Comparison of ENCODE assay signal across 14 cellular contexts in the genomic region with DNA sequence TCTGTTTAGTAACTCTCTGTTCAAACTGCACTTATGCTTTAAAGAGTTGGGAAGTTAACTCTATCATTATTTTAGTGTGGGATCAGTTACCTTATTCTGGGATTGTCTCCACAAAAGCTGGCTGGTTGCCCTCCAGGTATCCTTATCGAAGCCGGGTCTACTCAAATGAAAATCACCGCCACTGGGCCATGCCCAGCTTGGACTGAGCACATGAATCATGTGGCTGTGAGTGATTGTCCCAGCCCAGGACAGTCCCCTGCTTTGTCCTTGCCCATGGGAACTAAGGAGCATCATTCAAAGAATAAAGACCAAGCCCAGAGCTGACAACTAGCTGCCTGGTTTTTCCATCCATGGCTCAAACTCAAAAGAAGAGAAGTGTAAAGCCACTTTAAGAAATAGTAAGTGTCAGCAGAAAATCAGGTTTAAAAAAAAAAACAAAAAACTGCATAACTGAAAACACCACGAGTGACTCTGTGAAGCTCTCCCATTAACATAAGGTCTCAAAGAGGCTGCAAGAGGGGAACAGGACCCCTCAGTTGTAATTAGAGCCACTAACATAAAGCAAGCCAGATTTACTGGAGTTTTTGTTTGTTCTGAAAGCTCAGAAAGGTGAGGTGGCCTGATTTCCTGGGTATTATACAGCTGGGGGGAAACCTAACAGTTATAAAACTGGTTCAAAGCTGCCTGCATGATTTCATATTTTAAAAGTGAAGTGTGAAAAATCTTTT.
"Had no signal": no experiment of that assay in that cellular context is flagged by ENCODE, and none has a peak within 500 bp of the region (broad histone marks: within the 10 kb centered on the region; RNA-seq: fewer than 3 reads in every experiment).

No MANE protein-coding gene starts in this region.

- H3K4me3 ChIP-seq: pancreas, smooth muscle cell, stomach, upper lobe of right lung had no signal

- H3K27me3 ChIP-seq: pancreas, stomach, upper lobe of right lung had no signal

- H3K4me2 ChIP-seq: smooth muscle cell had no signal

- H3K36me3 ChIP-seq: pancreas, stomach, upper lobe of right lung had no signal

- H3K9me3 Mint-ChIP-seq: activated naive CD8-positive, alpha-beta T cell treated with anti-CD3 and anti-CD28 coated beads, Interleukin-2, amount 10 ng/mL, durations not matched to agents 7 days and 5 days; immature natural killer cell; naive thymus-derived CD4-positive, alpha-beta T cell; T-helper 1 cell treated with Interleukin-12 subunit alpha and Interleukin-12 subunit beta and Interleukin-4 antibody, amounts not matched to agents 30 μg/mL and 1 μg/mL, for 36 hours had no signal

- H3K36me3 Mint-ChIP-seq: activated naive CD8-positive, alpha-beta T cell treated with anti-CD3 and anti-CD28 coated beads, Interleukin-2, amount 10 ng/mL, durations not matched to agents 7 days and 5 days; brain; immature natural killer cell; naive thymus-derived CD4-positive, alpha-beta T cell had no signal

- H3K27me3 Mint-ChIP-seq: naive thymus-derived CD4-positive, alpha-beta T cell had no signal

- H3K9me3 ChIP-seq: pancreas, stomach, upper lobe of right lung had no signal

- ATAC-seq: naive thymus-derived CD4-positive, alpha-beta T cell; pancreas; sciatic nerve; upper lobe of right lung had no signal

- H3K27ac Mint-ChIP-seq: immature natural killer cell; T-helper 1 cell treated with Interleukin-12 subunit alpha and Interleukin-12 subunit beta and Interleukin-4 antibody, amounts not matched to agents 30 μg/mL and 1 μg/mL, for 36 hours had no signal

- H3K4me1 ChIP-seq: pancreas had no signal

- DNase-seq: activated CD4-positive, alpha-beta T cell treated with anti-CD3 and anti-CD28 coated beads, Interleukin-2, amount 50 U/mL, for 4 hours; activated gamma-delta T cell; activated naive CD8-positive, alpha-beta T cell treated with anti-CD3 and anti-CD28 coated beads, Interleukin-2, amount 10 ng/mL, durations not matched to agents 7 days and 5 days; immature natural killer cell; mesendoderm; naive thymus-derived CD4-positive, alpha-beta T cell; pancreas; stimulated activated CD4-positive, alpha-beta T cell treated with anti-CD3 and anti-CD28 coated beads, Interleukin-4, amount 100 ng/mL, for 1 hour; stomach; upper lobe of right lung had no signal

- H3K4me3 Mint-ChIP-seq: activated naive CD8-positive, alpha-beta T cell treated with anti-CD3 and anti-CD28 coated beads, Interleukin-2, amount 10 ng/mL, durations not matched to agents 7 days and 5 days; immature natural killer cell; T-helper 1 cell treated with Interleukin-12 subunit alpha and Interleukin-12 subunit beta and Interleukin-4 antibody, amounts not matched to agents 30 μg/mL and 1 μg/mL, for 36 hours had no signal
